Comparison of ENCODE assay signal across 1 cellular context in genomic region chr4:88456757-88457306, GRCh38.
TF ChIP-seq lines count a peak whose summit lies in the region.

Gene HERC5 (plus strand): TSS chr4:88457119. CDS start chr4:88457270, 151 bp downstream.

TF ChIP-seq in GM12878, 131 proteins besides CTCF, POLR2A, EP300 and RAD21 (continued from another document and continues in another):
- TF ChIP-seq, protein P1, sequence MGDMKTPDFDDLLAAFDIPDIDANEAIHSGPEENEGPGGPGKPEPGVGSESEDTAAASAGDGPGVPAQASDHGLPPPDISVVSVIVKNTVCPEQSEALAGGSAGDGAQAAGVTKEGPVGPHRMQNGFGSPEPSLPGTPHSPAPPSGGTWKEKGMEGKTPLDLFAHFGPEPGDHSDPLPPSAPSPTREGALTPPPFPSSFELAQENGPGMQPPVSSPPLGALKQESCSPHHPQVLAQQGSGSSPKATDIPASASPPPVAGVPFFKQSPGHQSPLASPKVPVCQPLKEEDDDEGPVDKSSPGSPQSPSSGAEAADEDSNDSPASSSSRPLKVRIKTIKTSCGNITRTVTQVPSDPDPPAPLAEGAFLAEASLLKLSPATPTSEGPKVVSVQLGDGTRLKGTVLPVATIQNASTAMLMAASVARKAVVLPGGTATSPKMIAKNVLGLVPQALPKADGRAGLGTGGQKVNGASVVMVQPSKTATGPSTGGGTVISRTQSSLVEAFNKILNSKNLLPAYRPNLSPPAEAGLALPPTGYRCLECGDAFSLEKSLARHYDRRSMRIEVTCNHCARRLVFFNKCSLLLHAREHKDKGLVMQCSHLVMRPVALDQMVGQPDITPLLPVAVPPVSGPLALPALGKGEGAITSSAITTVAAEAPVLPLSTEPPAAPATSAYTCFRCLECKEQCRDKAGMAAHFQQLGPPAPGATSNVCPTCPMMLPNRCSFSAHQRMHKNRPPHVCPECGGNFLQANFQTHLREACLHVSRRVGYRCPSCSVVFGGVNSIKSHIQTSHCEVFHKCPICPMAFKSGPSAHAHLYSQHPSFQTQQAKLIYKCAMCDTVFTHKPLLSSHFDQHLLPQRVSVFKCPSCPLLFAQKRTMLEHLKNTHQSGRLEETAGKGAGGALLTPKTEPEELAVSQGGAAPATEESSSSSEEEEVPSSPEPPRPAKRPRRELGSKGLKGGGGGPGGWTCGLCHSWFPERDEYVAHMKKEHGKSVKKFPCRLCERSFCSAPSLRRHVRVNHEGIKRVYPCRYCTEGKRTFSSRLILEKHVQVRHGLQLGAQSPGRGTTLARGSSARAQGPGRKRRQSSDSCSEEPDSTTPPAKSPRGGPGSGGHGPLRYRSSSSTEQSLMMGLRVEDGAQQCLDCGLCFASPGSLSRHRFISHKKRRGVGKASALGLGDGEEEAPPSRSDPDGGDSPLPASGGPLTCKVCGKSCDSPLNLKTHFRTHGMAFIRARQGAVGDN (IDR thresholded peaks at IDR 0.05), result no peak
- TF ChIP-seq EED (IDR thresholded peaks at IDR 0.05; ENCODE audit: low read depth), result peak; percentile 75; the same call in 1 of the 2 replicates
- TF ChIP-seq ZNF622 (IDR thresholded peaks at IDR 0.05), result no peak
- TF ChIP-seq, protein P2, sequence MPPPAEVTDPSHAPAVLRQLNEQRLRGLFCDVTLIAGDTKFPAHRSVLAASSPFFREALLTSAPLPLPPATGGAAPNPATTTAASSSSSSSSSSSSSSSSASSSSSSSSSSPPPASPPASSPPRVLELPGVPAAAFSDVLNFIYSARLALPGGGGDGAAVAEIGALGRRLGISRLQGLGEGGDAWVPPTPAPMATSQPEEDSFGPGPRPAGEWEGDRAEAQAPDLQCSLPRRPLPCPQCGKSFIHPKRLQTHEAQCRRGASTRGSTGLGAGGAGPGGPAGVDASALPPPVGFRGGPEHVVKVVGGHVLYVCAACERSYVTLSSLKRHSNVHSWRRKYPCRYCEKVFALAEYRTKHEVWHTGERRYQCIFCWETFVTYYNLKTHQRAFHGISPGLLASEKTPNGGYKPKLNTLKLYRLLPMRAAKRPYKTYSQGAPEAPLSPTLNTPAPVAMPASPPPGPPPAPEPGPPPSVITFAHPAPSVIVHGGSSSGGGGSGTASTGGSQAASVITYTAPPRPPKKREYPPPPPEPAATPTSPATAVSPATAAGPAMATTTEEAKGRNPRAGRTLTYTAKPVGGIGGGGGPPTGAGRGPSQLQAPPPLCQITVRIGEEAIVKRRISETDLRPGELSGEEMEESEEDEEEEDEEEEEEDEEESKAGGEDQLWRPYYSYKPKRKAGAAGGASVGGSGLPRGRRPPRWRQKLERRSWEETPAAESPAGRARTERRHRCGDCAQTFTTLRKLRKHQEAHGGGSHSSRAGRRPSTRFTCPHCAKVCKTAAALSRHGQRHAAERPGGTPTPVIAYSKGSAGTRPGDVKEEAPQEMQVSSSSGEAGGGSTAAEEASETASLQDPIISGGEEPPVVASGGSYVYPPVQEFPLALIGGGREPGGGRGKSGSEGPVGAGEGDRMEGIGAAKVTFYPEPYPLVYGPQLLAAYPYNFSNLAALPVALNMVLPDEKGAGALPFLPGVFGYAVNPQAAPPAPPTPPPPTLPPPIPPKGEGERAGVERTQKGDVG (CRISPR knock-in tag; IDR thresholded peaks at IDR 0.05), result no peak
- TF ChIP-seq, protein P3, sequence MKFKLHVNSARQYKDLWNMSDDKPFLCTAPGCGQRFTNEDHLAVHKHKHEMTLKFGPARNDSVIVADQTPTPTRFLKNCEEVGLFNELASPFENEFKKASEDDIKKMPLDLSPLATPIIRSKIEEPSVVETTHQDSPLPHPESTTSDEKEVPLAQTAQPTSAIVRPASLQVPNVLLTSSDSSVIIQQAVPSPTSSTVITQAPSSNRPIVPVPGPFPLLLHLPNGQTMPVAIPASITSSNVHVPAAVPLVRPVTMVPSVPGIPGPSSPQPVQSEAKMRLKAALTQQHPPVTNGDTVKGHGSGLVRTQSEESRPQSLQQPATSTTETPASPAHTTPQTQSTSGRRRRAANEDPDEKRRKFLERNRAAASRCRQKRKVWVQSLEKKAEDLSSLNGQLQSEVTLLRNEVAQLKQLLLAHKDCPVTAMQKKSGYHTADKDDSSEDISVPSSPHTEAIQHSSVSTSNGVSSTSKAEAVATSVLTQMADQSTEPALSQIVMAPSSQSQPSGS (IDR thresholded peaks at IDR 0.05; ENCODE audit: low read length), result no peak
- TF ChIP-seq KAT2A (conservative IDR thresholded peaks at IDR 0.05; ENCODE audit: control insufficient read depth, low read depth, low read length), result no peak
- peak; percentile 75 for TF ChIP-seq POLR2AphosphoS5 (IDR thresholded peaks at IDR 0.05; ENCODE audit: low read length)
- no peak for TF ChIP-seq PAX8 (IDR thresholded peaks at IDR 0.05)
- TF ChIP-seq SMAD1 (IDR thresholded peaks at IDR 0.05; ENCODE audit: low read depth, partially characterized antibody), result peak; percentile 99
- TF ChIP-seq, protein P4, sequence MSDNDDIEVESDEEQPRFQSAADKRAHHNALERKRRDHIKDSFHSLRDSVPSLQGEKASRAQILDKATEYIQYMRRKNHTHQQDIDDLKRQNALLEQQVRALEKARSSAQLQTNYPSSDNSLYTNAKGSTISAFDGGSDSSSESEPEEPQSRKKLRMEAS (IDR thresholded peaks at IDR 0.05; ENCODE audit: low read depth, low read length), result peak; percentile 96
- no peak for TF ChIP-seq SMC3 (IDR thresholded peaks at IDR 0.05; ENCODE audit: borderline replicate concordance, low read length)
- TF ChIP-seq NR2F1 (conservative IDR thresholded peaks at IDR 0.05), result peak; percentile 34; the same call in 1 of the 2 replicates
- peak; percentile 75; the same call in 1 of the 2 replicates for TF ChIP-seq GATAD2B (conservative IDR thresholded peaks at IDR 0.05; ENCODE audit: low read depth)
- no peak for TF ChIP-seq JUNB (IDR thresholded peaks at IDR 0.05)
- no peak for TF ChIP-seq FOXM1 (IDR thresholded peaks at IDR 0.05; ENCODE audit: low read depth, low read length)
- TF ChIP-seq SP1 (IDR thresholded peaks at IDR 0.05; ENCODE audit: low read depth, low read length), result no peak
- TF ChIP-seq ZNF207 (IDR thresholded peaks at IDR 0.05; ENCODE audit: borderline replicate concordance), result no peak
- TF ChIP-seq, protein P5, sequence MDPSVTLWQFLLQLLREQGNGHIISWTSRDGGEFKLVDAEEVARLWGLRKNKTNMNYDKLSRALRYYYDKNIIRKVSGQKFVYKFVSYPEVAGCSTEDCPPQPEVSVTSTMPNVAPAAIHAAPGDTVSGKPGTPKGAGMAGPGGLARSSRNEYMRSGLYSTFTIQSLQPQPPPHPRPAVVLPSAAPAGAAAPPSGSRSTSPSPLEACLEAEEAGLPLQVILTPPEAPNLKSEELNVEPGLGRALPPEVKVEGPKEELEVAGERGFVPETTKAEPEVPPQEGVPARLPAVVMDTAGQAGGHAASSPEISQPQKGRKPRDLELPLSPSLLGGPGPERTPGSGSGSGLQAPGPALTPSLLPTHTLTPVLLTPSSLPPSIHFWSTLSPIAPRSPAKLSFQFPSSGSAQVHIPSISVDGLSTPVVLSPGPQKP (IDR thresholded peaks at IDR 0.05; ENCODE audit: low read depth, low read length), result no peak
- TF ChIP-seq MLLT1 (IDR thresholded peaks at IDR 0.05), result peak; percentile 68
- TF ChIP-seq, protein P6, sequence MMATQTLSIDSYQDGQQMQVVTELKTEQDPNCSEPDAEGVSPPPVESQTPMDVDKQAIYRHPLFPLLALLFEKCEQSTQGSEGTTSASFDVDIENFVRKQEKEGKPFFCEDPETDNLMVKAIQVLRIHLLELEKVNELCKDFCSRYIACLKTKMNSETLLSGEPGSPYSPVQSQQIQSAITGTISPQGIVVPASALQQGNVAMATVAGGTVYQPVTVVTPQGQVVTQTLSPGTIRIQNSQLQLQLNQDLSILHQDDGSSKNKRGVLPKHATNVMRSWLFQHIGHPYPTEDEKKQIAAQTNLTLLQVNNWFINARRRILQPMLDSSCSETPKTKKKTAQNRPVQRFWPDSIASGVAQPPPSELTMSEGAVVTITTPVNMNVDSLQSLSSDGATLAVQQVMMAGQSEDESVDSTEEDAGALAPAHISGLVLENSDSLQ (IDR thresholded peaks at IDR 0.05), result peak; percentile 93
- no peak for TF ChIP-seq NFYA (IDR thresholded peaks at IDR 0.05; ENCODE audit: borderline replicate concordance, low read depth, low read length)
- TF ChIP-seq SUPT20H (IDR thresholded peaks at IDR 0.05; ENCODE audit: borderline replicate concordance, control insufficient read depth, low read depth, low read length), result no peak
- TF ChIP-seq, protein P7, sequence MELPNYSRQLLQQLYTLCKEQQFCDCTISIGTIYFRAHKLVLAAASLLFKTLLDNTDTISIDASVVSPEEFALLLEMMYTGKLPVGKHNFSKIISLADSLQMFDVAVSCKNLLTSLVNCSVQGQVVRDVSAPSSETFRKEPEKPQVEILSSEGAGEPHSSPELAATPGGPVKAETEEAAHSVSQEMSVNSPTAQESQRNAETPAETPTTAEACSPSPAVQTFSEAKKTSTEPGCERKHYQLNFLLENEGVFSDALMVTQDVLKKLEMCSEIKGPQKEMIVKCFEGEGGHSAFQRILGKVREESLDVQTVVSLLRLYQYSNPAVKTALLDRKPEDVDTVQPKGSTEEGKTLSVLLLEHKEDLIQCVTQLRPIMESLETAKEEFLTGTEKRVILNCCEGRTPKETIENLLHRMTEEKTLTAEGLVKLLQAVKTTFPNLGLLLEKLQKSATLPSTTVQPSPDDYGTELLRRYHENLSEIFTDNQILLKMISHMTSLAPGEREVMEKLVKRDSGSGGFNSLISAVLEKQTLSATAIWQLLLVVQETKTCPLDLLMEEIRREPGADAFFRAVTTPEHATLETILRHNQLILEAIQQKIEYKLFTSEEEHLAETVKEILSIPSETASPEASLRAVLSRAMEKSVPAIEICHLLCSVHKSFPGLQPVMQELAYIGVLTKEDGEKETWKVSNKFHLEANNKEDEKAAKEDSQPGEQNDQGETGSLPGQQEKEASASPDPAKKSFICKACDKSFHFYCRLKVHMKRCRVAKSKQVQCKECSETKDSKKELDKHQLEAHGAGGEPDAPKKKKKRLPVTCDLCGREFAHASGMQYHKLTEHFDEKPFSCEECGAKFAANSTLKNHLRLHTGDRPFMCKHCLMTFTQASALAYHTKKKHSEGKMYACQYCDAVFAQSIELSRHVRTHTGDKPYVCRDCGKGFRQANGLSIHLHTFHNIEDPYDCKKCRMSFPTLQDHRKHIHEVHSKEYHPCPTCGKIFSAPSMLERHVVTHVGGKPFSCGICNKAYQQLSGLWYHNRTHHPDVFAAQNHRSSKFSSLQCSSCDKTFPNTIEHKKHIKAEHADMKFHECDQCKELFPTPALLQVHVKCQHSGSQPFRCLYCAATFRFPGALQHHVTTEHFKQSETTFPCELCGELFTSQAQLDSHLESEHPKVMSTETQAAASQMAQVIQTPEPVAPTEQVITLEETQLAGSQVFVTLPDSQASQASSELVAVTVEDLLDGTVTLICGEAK (IDR thresholded peaks at IDR 0.05; ENCODE audit: borderline replicate concordance), result peak; percentile 44; the same call in 1 of the 2 replicates
- TF ChIP-seq REST (IDR thresholded peaks at IDR 0.05; ENCODE audit: low read depth, low read length), result no peak
- no peak for TF ChIP-seq CBX3 (IDR thresholded peaks at IDR 0.05; ENCODE audit: borderline replicate concordance, low read depth)
- no peak for TF ChIP-seq SREBF1 (IDR thresholded peaks at IDR 0.05; ENCODE audit: low read length)
- no peak for TF ChIP-seq ZZZ3 (IDR thresholded peaks at IDR 0.05; ENCODE audit: control insufficient read depth, insufficient read length, low read depth)
- no peak for TF ChIP-seq KDM1A (IDR thresholded peaks at IDR 0.05; ENCODE audit: borderline replicate concordance)
- TF ChIP-seq, protein P8, sequence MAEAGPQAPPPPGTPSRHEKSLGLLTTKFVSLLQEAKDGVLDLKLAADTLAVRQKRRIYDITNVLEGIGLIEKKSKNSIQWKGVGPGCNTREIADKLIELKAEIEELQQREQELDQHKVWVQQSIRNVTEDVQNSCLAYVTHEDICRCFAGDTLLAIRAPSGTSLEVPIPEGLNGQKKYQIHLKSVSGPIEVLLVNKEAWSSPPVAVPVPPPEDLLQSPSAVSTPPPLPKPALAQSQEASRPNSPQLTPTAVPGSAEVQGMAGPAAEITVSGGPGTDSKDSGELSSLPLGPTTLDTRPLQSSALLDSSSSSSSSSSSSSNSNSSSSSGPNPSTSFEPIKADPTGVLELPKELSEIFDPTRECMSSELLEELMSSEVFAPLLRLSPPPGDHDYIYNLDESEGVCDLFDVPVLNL (IDR thresholded peaks at IDR 0.05; ENCODE audit: low read depth, low read length), result 0 out of 2 replicates have a peak, but pooled peaks have one; percentile 21
